In genomic region chr1:3561801-3562200, GRCh38 we compare ENCODE assay signal across 19 cellular contexts. TPM values are rescaled to one million over a fixed set of nuclear protein-coding genes. Genes with fewer than 3 reads are reported as not detected.
A peak's percentile ranks its signal among the peaks of the same experiment; 100 is the strongest.
DNase-seq lines count a peak whose midpoint lies in the region; TF ChIP-seq lines count a peak whose summit lies in the region.
"Had no signal": no experiment of that assay in that cellular context is flagged by ENCODE, and none has a peak within 500 bp of the region (broad histone marks: within the 10 kb centered on the region; RNA-seq: fewer than 3 reads in every experiment).

No MANE protein-coding gene starts in this region.

- H3K27me3 Mint-ChIP-seq in activated naive CD4-positive, alpha-beta T cell treated with anti-CD3 and anti-CD28 coated beads, Interleukin-2, amount 10 ng/mL, durations not matched to agents 7 days and 5 days: no peaks in the 10 kb centered on the region
- H3K27me3 Mint-ChIP-seq in brain (no peaks in the 10 kb centered on the region), type B pancreatic cell (peaks cover 3% of the 10 kb centered on the region)

- H3K9me3 Mint-ChIP-seq in activated naive CD4-positive, alpha-beta T cell treated with anti-CD3 and anti-CD28 coated beads, Interleukin-2, amount 10 ng/mL, durations not matched to agents 7 days and 5 days: no peaks in the 10 kb centered on the region
- H3K9me3 Mint-ChIP-seq in brain: no peaks in the 10 kb centered on the region
- H3K9me3 Mint-ChIP-seq in type B pancreatic cell: no peaks in the 10 kb centered on the region
- H3K9me3 Mint-ChIP-seq: CD8-positive, alpha-beta T cell; GM23338; H9 had no signal

- H3K4me3 Mint-ChIP-seq in activated naive CD4-positive, alpha-beta T cell treated with anti-CD3 and anti-CD28 coated beads, Interleukin-2, amount 10 ng/mL, durations not matched to agents 7 days and 5 days: no peak overlapping the region
- no peak overlapping the region for H3K4me3 Mint-ChIP-seq in brain
- no peak overlapping the region for H3K4me3 Mint-ChIP-seq in type B pancreatic cell
- H3K4me3 Mint-ChIP-seq: B cell; CD4-positive, CD25-positive, alpha-beta regulatory T cell; CD8-positive, alpha-beta T cell; GM23338; H9 had no signal

- no peaks in the 10 kb centered on the region for H3K36me3 ChIP-seq in ovary

- DNase-seq in activated naive CD4-positive, alpha-beta T cell treated with anti-CD3 and anti-CD28 coated beads, Interleukin-2, amount 10 ng/mL, durations not matched to agents 7 days and 5 days: no peak
- no peak for DNase-seq in activated naive CD4-positive, alpha-beta T cell (lab: John Stamatoyannopoulos, UW)
- DNase-seq in ovary: peak in 1 of 5 donors; percentile 63
- DNase-seq in type B pancreatic cell (ENCODE audit: extremely low spot score, unreplicated experiment): no peak
- no peak for DNase-seq in dedifferentiated amniotic fluid mesenchymal stem cell (ENCODE audit: extremely low spot score)
- no peak for DNase-seq in occipital lobe (lab: John Stamatoyannopoulos, UW)
- no peak for DNase-seq in activated effector memory CD4-positive, alpha-beta T cell treated with anti-CD3 and anti-CD28 coated beads, Interleukin-2, amount 50 U/mL, for 16 hours
- DNase-seq: Caco-2; CD4-positive, CD25-positive, alpha-beta regulatory T cell; CD8-positive, alpha-beta T cell; DMS153; DND-41; H9 had no signal

- H3K4me3 ChIP-seq in ovary: no peak overlapping the region
- H3K4me3 ChIP-seq: BLaER1, GM23338 had no signal

- 24 to 37% (median 30%) methylated on average over 10 of the region's 10 CpGs for WGBS in ovary, 3 donors

- H3K9me3 ChIP-seq in ovary: no peaks in the 10 kb centered on the region
- H3K9me3 ChIP-seq: Caco-2 had no signal

- no peak for TF ChIP-seq POLR2A in ovary (IDR thresholded peaks at IDR 0.05)

- H3K4me1 Mint-ChIP-seq in activated naive CD4-positive, alpha-beta T cell treated with anti-CD3 and anti-CD28 coated beads, Interleukin-2, amount 10 ng/mL, durations not matched to agents 7 days and 5 days: no peaks in the 10 kb centered on the region
- H3K4me1 Mint-ChIP-seq in brain (peaks cover 30% of the 10 kb centered on the region), type B pancreatic cell (ENCODE audit: unreplicated experiment) (peaks cover 21% of the 10 kb centered on the region)
- H3K4me1 Mint-ChIP-seq: B cell; CD4-positive, CD25-positive, alpha-beta regulatory T cell; GM23338; H9 had no signal

- CTCF ChIA-PET in activated naive CD4-positive, alpha-beta T cell treated with anti-CD3 and anti-CD28 coated beads, Interleukin-2, amount 10 ng/mL, durations not matched to agents 7 days and 5 days (lab: Charles Lee): interaction anchor here (3.9 kb wide), 1 partner anchor 59 kb away, joined by 38 read pairs; no protein-coding TSS in a partner anchor

- no peaks in the 10 kb centered on the region for H3K36me3 Mint-ChIP-seq in activated naive CD4-positive, alpha-beta T cell treated with anti-CD3 and anti-CD28 coated beads, Interleukin-2, amount 10 ng/mL, durations not matched to agents 7 days and 5 days
- no peaks in the 10 kb centered on the region for H3K36me3 Mint-ChIP-seq in brain
- H3K36me3 Mint-ChIP-seq in type B pancreatic cell: no peaks in the 10 kb centered on the region
- H3K36me3 Mint-ChIP-seq: CD4-positive, CD25-positive, alpha-beta regulatory T cell; CD8-positive, alpha-beta T cell had no signal

- no peaks in the 10 kb centered on the region for H3K27me3 ChIP-seq in ovary
- H3K27me3 ChIP-seq: BLaER1 had no signal

- peak overlapping the region in 1 of 2 donors; percentile 45 for H3K27ac ChIP-seq in ovary
- H3K27ac ChIP-seq: 22Rv1, BLaER1, C4-2B had no signal

- TF ChIP-seq CTCF in brain (conservative IDR thresholded peaks at IDR 0.05) (no peak), ovary (IDR thresholded peaks at IDR 0.05) (no peak), type B pancreatic cell (conservative IDR thresholded peaks at IDR 0.05) (no peak)

- H3K27ac Mint-ChIP-seq in activated naive CD4-positive, alpha-beta T cell treated with anti-CD3 and anti-CD28 coated beads, Interleukin-2, amount 10 ng/mL, durations not matched to agents 7 days and 5 days: peak overlapping the region; percentile 8
- H3K27ac Mint-ChIP-seq in brain: peak overlapping the region in 3 of 5 experiments; percentile 0 to 62 (median 1)
- peak overlapping the region; percentile 25 for H3K27ac Mint-ChIP-seq in type B pancreatic cell
- H3K27ac Mint-ChIP-seq: B cell; CD4-positive, CD25-positive, alpha-beta regulatory T cell; CD8-positive, alpha-beta T cell; GM23338; H9 had no signal

- no peaks in the 10 kb centered on the region for H3K4me1 ChIP-seq in ovary (ENCODE audit: insufficient read depth)
- H3K4me1 ChIP-seq: BLaER1, Caco-2 had no signal

- TF ChIP-seq EP300 in ovary (IDR thresholded peaks at IDR 0.05): peak; percentile 45

- intact Hi-C loops in ovary (cut with DNase I): no loop called here

RNA-seq across cellular contexts. Expression of gene MEGF6, which starts 49.5 kb away (rescaled TPM):
- polyA plus RNA-seq in brain (ENCODE audit: insufficient read depth, low read depth, low replicate concordance) (8.0 TPM), ovary (10 to 100 TPM in 1 of 2 donors, under 1 TPM in 1; 0.10 to 12.0 TPM)
- total RNA-seq in ovary (100 to 1,000 TPM in 1 of 7 donors, 10 to 100 TPM in 5, 1 to 10 TPM in 1; 6.0 to 117 (median 14.6) TPM), type B pancreatic cell (ENCODE audit: low replicate concordance) (26.7 and 61.7 TPM in 2 replicates), occipital lobe (6.4 TPM)
